13 cellular contexts compared by ENCODE assay signal in genomic region chr1:26877326-26877725, GRCh38. TPM values are rescaled to one million over a fixed set of nuclear protein-coding genes. Genes with fewer than 3 reads are reported as not detected.
DNase-seq lines count a peak whose midpoint lies in the region; ATAC-seq and TF ChIP-seq lines count a peak whose summit lies in the region.
"Had no signal": no experiment of that assay in that cellular context is flagged by ENCODE, and none has a peak within 500 bp of the region (broad histone marks: within the 10 kb centered on the region; RNA-seq: fewer than 3 reads in every experiment).

No MANE protein-coding gene starts in this region.

- no peak overlapping the region for H3K4ac ChIP-seq in H9 (ENCODE audit: low read depth, low read length)

- no peaks in the 10 kb centered on the region for H3K27me3 ChIP-seq in mammary epithelial cell (ENCODE audit: insufficient read depth, low read length)
- no peaks in the 10 kb centered on the region for H3K27me3 ChIP-seq in breast epithelium
- no peaks in the 10 kb centered on the region for H3K27me3 ChIP-seq in Panc1 (ENCODE audit: control insufficient read depth, insufficient read depth, low read length)
- no peaks in the 10 kb centered on the region for H3K27me3 ChIP-seq in tibial nerve
- no peaks in the 10 kb centered on the region for H3K27me3 ChIP-seq in H9 (ENCODE audit: insufficient read depth, low read length)
- H3K27me3 ChIP-seq in esophagus muscularis mucosa: no peaks in the 10 kb centered on the region

- DNase-seq in mammary epithelial cell: no peak
- DNase-seq in breast epithelium (ENCODE audit: low spot score in 2 of 2): no peak
- no peak for DNase-seq in Panc1 (ENCODE audit: low read depth, low spot score)
- DNase-seq in coronary artery (ENCODE audit: low spot score): no peak
- DNase-seq in tibial nerve (ENCODE audit: low spot score in 2 of 2): no peak
- DNase-seq in H9: no peak
- DNase-seq in activated CD8-positive, alpha-beta T cell treated with anti-CD3 and anti-CD28 coated beads, Interleukin-2, amount 10 ng/mL, durations not matched to agents 7 days and 5 days: no peak
- DNase-seq in esophagus muscularis mucosa (ENCODE audit: extremely low spot score): no peak

- H3K9me3 ChIP-seq in mammary epithelial cell (replicated peaks; ENCODE audit: insufficient read depth, low read length) (no peaks in the 10 kb centered on the region), breast epithelium (no peaks in the 10 kb centered on the region), Panc1 (ENCODE audit: control insufficient read depth, insufficient read depth, low read depth, low read length) (no peaks in the 10 kb centered on the region), tibial nerve (no peaks in the 10 kb centered on the region), H9 (ENCODE audit: control insufficient read depth, low read depth, low read length) (no peaks in the 10 kb centered on the region), esophagus muscularis mucosa (no peaks in the 10 kb centered on the region)
- H3K9me3 ChIP-seq: SK-N-SH had no signal

- no peaks in the 10 kb centered on the region for H3K27me3 Mint-ChIP-seq in H9 (ENCODE audit: low read depth)
- H3K27me3 Mint-ChIP-seq in activated CD8-positive, alpha-beta T cell treated with anti-CD3 and anti-CD28 coated beads, Interleukin-2, amount 10 ng/mL, durations not matched to agents 7 days and 5 days (ENCODE audit: low read depth): no peaks in the 10 kb centered on the region

- no peak for TF ChIP-seq POLR2A in breast epithelium (IDR thresholded peaks at IDR 0.05)
- TF ChIP-seq POLR2A in tibial nerve (IDR thresholded peaks at IDR 0.05): no peak
- no peak for TF ChIP-seq POLR2A in esophagus muscularis mucosa (IDR thresholded peaks at IDR 0.05; ENCODE audit: low read depth)

- H3K36me3 Mint-ChIP-seq in H9 (ENCODE audit: insufficient read depth in 1 of 3, low read depth in 3 of 3): peaks cover 1 to 30% (median 18%) of the 10 kb centered on the region in 3 experiments; a peak in 6 of 7 replicates
- peaks cover 27% of the 10 kb centered on the region for H3K36me3 Mint-ChIP-seq in activated CD8-positive, alpha-beta T cell treated with anti-CD3 and anti-CD28 coated beads, Interleukin-2, amount 10 ng/mL, durations not matched to agents 7 days and 5 days (ENCODE audit: low read depth)

- H3K4me3 ChIP-seq in mammary epithelial cell (replicated peaks in 1 of 3; ENCODE audit: insufficient read depth in 1 of 3, low read depth in 2 of 3, low read length in 3 of 3) (no peak overlapping the region), breast epithelium (no peak overlapping the region), Panc1 (ENCODE audit: low read depth in 2 of 2, low read length in 2 of 2) (no peak overlapping the region), coronary artery (no peak overlapping the region), tibial nerve (no peak overlapping the region), esophagus muscularis mucosa (no peak overlapping the region)
- H3K4me3 ChIP-seq: GM23248 had no signal

- dilution Hi-C loops in mammary epithelial cell (cut with HindIII; ENCODE audit: low sequenced_read_pairs): no loop called here

- H3K27ac ChIP-seq in mammary epithelial cell (ENCODE audit: insufficient read depth, low read depth, low read length) (peak overlapping the region; percentile 46), breast epithelium (no peak overlapping the region), Panc1 (ENCODE audit: low read length) (no peak overlapping the region), coronary artery (peak overlapping the region; percentile 44 to 60), tibial nerve (peak overlapping the region in 3 of 4 donors; percentile 34 to 56 (median 47)), H9 (ENCODE audit: insufficient read length, low read depth, low read length) (no peak overlapping the region), esophagus muscularis mucosa (replicated peaks in 1 of 4) (no peak overlapping the region)
- H3K27ac ChIP-seq: GM23248, HL-60 had no signal

- H3K79me2 ChIP-seq in mammary epithelial cell (ENCODE audit: insufficient read depth, low read length): peaks cover 5% of the 10 kb centered on the region
- H3K79me2 ChIP-seq in H9 (ENCODE audit: insufficient read depth, low read length): no peaks in the 10 kb centered on the region

- no peak overlapping the region for H3K18ac ChIP-seq in H9 (ENCODE audit: insufficient read length, low read depth, low read length)

- no peak overlapping the region for H3K27ac Mint-ChIP-seq in H9
- H3K27ac Mint-ChIP-seq in activated CD8-positive, alpha-beta T cell treated with anti-CD3 and anti-CD28 coated beads, Interleukin-2, amount 10 ng/mL, durations not matched to agents 7 days and 5 days: no peak overlapping the region

- no peak overlapping the region for H4K91ac ChIP-seq in H9 (ENCODE audit: insufficient read length, low read depth, low read length)

- TSS peak; percentile 24 for BruUV-seq in mammary epithelial cell (replicated peaks; lab: Mats Ljungman, UMichigan)
- BruUV-seq in Panc1 (replicated peaks; lab: Mats Ljungman, UMichigan): TSS peak; percentile 57

- H4K20me1 ChIP-seq in mammary epithelial cell (ENCODE audit: insufficient read depth, low read length) (no peaks in the 10 kb centered on the region), H9 (ENCODE audit: control insufficient read depth, insufficient read depth, insufficient read length) (no peaks in the 10 kb centered on the region)

- H3K23me2 ChIP-seq in H9 (ENCODE audit: insufficient read length, low read depth, low read length, poor library complexity, severe bottlenecking): no peaks in the 10 kb centered on the region

- H3K79me1 ChIP-seq in H9 (ENCODE audit: insufficient read depth, low read depth, low read length, poor library complexity, severe bottlenecking): no peaks in the 10 kb centered on the region

- H2BK12ac ChIP-seq in H9 (ENCODE audit: insufficient read length, low read depth, low read length): no peak overlapping the region

- H2BK120ac ChIP-seq in H9 (ENCODE audit: low read depth, low read length, poor library complexity, severe bottlenecking): no peak overlapping the region

- in situ Hi-C loops in mammary epithelial cell (cut with MboI; ENCODE audit: low sequenced_read_pairs in 2 of 2) (no loop called here), Panc1 (cut with HindIII; ENCODE audit: low pct_unique_long_range_greater_than_20kb, low sequenced_read_pairs) (no loop called here)

- intact Hi-C loops in mammary epithelial cell (cut with micrococcal nuclease): no loop called here
- intact Hi-C loops in breast epithelium (cut with DNase I; ENCODE audit: low total_unique reads): no loop called here
- intact Hi-C loops in Panc1 (cut with micrococcal nuclease; ENCODE audit: unreplicated experiment): loop anchor here (5.0 kb wide), 1 partner anchor 275 kb away; no protein-coding TSS in a partner anchor
- intact Hi-C loops in esophagus muscularis mucosa (cut with DNase I): loop anchor here (5.0 kb wide), 1 partner anchor 65 kb away; no protein-coding TSS in a partner anchor

- H3K4me1 Mint-ChIP-seq in H9: peaks cover 0 to 8% of the 10 kb centered on the region in 2 experiments; a peak in 2 of 4 replicates
- H3K4me1 Mint-ChIP-seq in activated CD8-positive, alpha-beta T cell treated with anti-CD3 and anti-CD28 coated beads, Interleukin-2, amount 10 ng/mL, durations not matched to agents 7 days and 5 days (ENCODE audit: low read depth): no peaks in the 10 kb centered on the region

- peaks cover 17% of the 10 kb centered on the region for H3K36me3 ChIP-seq in mammary epithelial cell (ENCODE audit: insufficient read depth, low read length)
- no peaks in the 10 kb centered on the region for H3K36me3 ChIP-seq in breast epithelium
- H3K36me3 ChIP-seq in Panc1 (ENCODE audit: control insufficient read depth, insufficient read depth, low read length): peaks cover 10% of the 10 kb centered on the region; the same call in 1 of the 2 replicates
- peaks cover 3 to 70% (median 7%) of the 10 kb centered on the region in 3 donors for H3K36me3 ChIP-seq in tibial nerve
- H3K36me3 ChIP-seq in esophagus muscularis mucosa: peaks cover 28 to 61% (median 50%) of the 10 kb centered on the region in 4 donors

- H2AFZ ChIP-seq in mammary epithelial cell (ENCODE audit: low read depth, low read length) (no peak overlapping the region), H9 (ENCODE audit: low read length) (no peak overlapping the region)
- H2AFZ ChIP-seq: GM23248 had no signal

- H2BK20ac ChIP-seq in H9 (ENCODE audit: low read depth, low read length, poor library complexity, severe bottlenecking): no peak overlapping the region

- 48% methylated on average over 2 of the region's 2 CpGs for WGBS in mammary epithelial cell (ENCODE audit: low coverage, missing lambda C conversion rate)
- WGBS in tibial nerve, 2 donors: 68 to 77% methylated on average over 2 of the region's 2 CpGs
- WGBS in H9 (ENCODE audit: extremely low coverage, insufficient read length, low lambda C conversion rate): no CpG with 5 or more reads among the region's 2 CpGs
- WGBS in esophagus muscularis mucosa: 83% methylated on average over 2 of the region's 2 CpGs

- H3K14ac ChIP-seq in H9 (ENCODE audit: insufficient read depth, low read length): no peak overlapping the region

- H3K56ac ChIP-seq in H9 (ENCODE audit: insufficient read length, low read depth, low read length): no peak overlapping the region

- H4K5ac ChIP-seq in H9 (ENCODE audit: insufficient read length, low read depth, low read length): no peak overlapping the region

- H4K8ac ChIP-seq in H9 (replicated peaks; ENCODE audit: insufficient read length, low read depth, low read length): no peak overlapping the region

- no peak for TF ChIP-seq EP300 in tibial nerve (IDR thresholded peaks at IDR 0.05)
- TF ChIP-seq EP300 in esophagus muscularis mucosa (IDR thresholded peaks at IDR 0.05): no peak

- CTCF ChIA-PET in mammary epithelial cell (lab: Charles Lee; ENCODE audit: low non-redundant PET): interaction anchor here (0.6 to 0.7 kb wide), 2 partner anchors 19 to 20 kb away, joined by 3 to 4 read pairs; no protein-coding TSS in a partner anchor
- CTCF ChIA-PET in Panc1 (lab: Charles Lee): no interaction called here
- CTCF ChIA-PET in activated CD8-positive, alpha-beta T cell treated with anti-CD3 and anti-CD28 coated beads, Interleukin-2, amount 10 ng/mL, durations not matched to agents 7 days and 5 days (lab: Charles Lee): interaction anchor here (0.7 to 3.7 kb wide), 9 partner anchors 9 to 440 kb away, joined by 3 to 25 read pairs (median 6); partner anchors contain the start of gene GPN2

- no peak for TF ChIP-seq CTCF in mammary epithelial cell (conservative IDR thresholded peaks at IDR 0.05 in 1 of 2, IDR thresholded peaks at IDR 0.05 in 1 of 2; ENCODE audit: extremely low read depth in 1 of 2, insufficient read depth in 1 of 2, low read depth in 1 of 2, low read length in 2 of 2)
- no peak for TF ChIP-seq CTCF in breast epithelium (IDR thresholded peaks at IDR 0.05)
- TF ChIP-seq CTCF in Panc1 (IDR thresholded peaks at IDR 0.05): no peak
- no peak for TF ChIP-seq CTCF in coronary artery (IDR thresholded peaks at IDR 0.05)
- no peak for TF ChIP-seq CTCF in tibial nerve (IDR thresholded peaks at IDR 0.05)
- no peak for TF ChIP-seq CTCF in H9 (conservative IDR thresholded peaks at IDR 0.05)
- TF ChIP-seq CTCF in esophagus muscularis mucosa (IDR thresholded peaks at IDR 0.05): no peak

- no peak overlapping the region for H2BK5ac ChIP-seq in H9 (ENCODE audit: insufficient read length, low read length)

- no peak overlapping the region for H2AK5ac ChIP-seq in H9 (ENCODE audit: insufficient read length, low read length)

- H3K23ac ChIP-seq in H9 (ENCODE audit: insufficient read length, low read depth, low read length): no peak overlapping the region

- H3K9ac ChIP-seq in mammary epithelial cell (ENCODE audit: insufficient read depth, low read length) (peak overlapping the region; percentile 14), H9 (ENCODE audit: extremely low read depth, insufficient read length, low read length) (no peak overlapping the region)
- H3K9ac ChIP-seq: GM23248, SK-N-SH had no signal

- H2BK15ac ChIP-seq in H9 (ENCODE audit: low read depth, low read length): no peak overlapping the region

- peaks cover 19% of the 10 kb centered on the region for H3K4me1 ChIP-seq in mammary epithelial cell (ENCODE audit: insufficient read depth, low read length)
- H3K4me1 ChIP-seq in breast epithelium: no peaks in the 10 kb centered on the region
- no peaks in the 10 kb centered on the region for H3K4me1 ChIP-seq in Panc1 (ENCODE audit: control insufficient read depth, insufficient read depth, low read length)
- H3K4me1 ChIP-seq in tibial nerve: peaks cover 0 to 6% (median 0%) of the 10 kb centered on the region in 4 donors
- no peaks in the 10 kb centered on the region; the same call in 1 of the 2 replicates for H3K4me1 ChIP-seq in H9 (ENCODE audit: insufficient read depth, low read length)
- H3K4me1 ChIP-seq in esophagus muscularis mucosa: peaks cover 3 to 8% (median 6%) of the 10 kb centered on the region in 4 donors

- H3K9me3 Mint-ChIP-seq in H9: no peaks in the 10 kb centered on the region
- no peaks in the 10 kb centered on the region for H3K9me3 Mint-ChIP-seq in activated CD8-positive, alpha-beta T cell treated with anti-CD3 and anti-CD28 coated beads, Interleukin-2, amount 10 ng/mL, durations not matched to agents 7 days and 5 days (ENCODE audit: insufficient read depth)

- POLR2A ChIA-PET in Panc1 (lab: Charles Lee): no interaction called here
- POLR2A ChIA-PET in activated CD8-positive, alpha-beta T cell treated with anti-CD3 and anti-CD28 coated beads, Interleukin-2, amount 10 ng/mL, durations not matched to agents 7 days and 5 days (lab: Charles Lee): interaction anchor here (0.6 to 2.7 kb wide), 2 partner anchors 12 to 89 kb away, joined by 3 to 15 read pairs; partner anchors contain the start of gene PIGV

- H3K4me2 ChIP-seq in mammary epithelial cell (ENCODE audit: insufficient read depth, low read depth, low read length) (no peak overlapping the region), H9 (ENCODE audit: insufficient read depth, insufficient read length, low read length) (no peak overlapping the region)
- H3K4me2 ChIP-seq: SK-N-SH had no signal

- H3T11ph ChIP-seq in H9 (ENCODE audit: low read length): no peak overlapping the region

- no peak overlapping the region for H3K4me3 Mint-ChIP-seq in H9
- H3K4me3 Mint-ChIP-seq in activated CD8-positive, alpha-beta T cell treated with anti-CD3 and anti-CD28 coated beads, Interleukin-2, amount 10 ng/mL, durations not matched to agents 7 days and 5 days: no peak overlapping the region

- ATAC-seq in Panc1: no peak
- ATAC-seq in activated CD8-positive, alpha-beta T cell treated with anti-CD3 and anti-CD28 coated beads, Interleukin-2, amount 10 ng/mL, durations not matched to agents 7 days and 5 days: no peak

RNA-seq across cellular contexts. Expression of gene GPN2, which starts 12.8 kb away (rescaled TPM):
- total RNA-seq in mammary epithelial cell (10 to 100 TPM; 14.7 to 48.3 TPM), breast epithelium (10 to 100 TPM in 2 of 3 donors, 1 to 10 TPM in 1; 8.5 to 17.7 (median 13.4) TPM), Panc1 (2021; ENCODE audit: unreplicated experiment) (41.9 TPM), tibial nerve (10 to 100 TPM in 3 of 4 donors, 1 to 10 TPM in 1; 7.9 to 14.7 (median 13.8) TPM), H9 (2021) (44.3 and 47.8 TPM in 2 replicates), esophagus muscularis mucosa (10 to 100 TPM in 3 of 4 donors, 1 to 10 TPM in 1; 9.6 to 16.5 (median 14.1) TPM)
- 39.5 TPM for polyA plus RNA-seq in mammary epithelial cell
- 62.3 TPM for polyA minus RNA-seq in mammary epithelial cell
- 51.1 TPM for polyA plus RNA-seq in Panc1 (2012; ENCODE audit: insufficient read length)
- 10 to 100 TPM; 28.9 to 32.8 TPM for total RNA-seq in activated CD8-positive, alpha-beta T cell treated with anti-CD3 and anti-CD28 coated beads, Interleukin-2, amount 10 ng/mL, durations not matched to agents 7 days and 5 days

RNA-seq across cellular contexts. Expression of gene SFN, which starts 14.4 kb away (rescaled TPM):
- total RNA-seq in mammary epithelial cell: 1,000 to 10,000 TPM; 1,135 to 2,555 TPM
- 2,641 TPM for polyA plus RNA-seq in mammary epithelial cell
- polyA minus RNA-seq in mammary epithelial cell: 1,141 TPM
- total RNA-seq in breast epithelium: 10 to 100 TPM in 2 of 3 donors, not detected in 1; 12.1 to 18.4 TPM
- total RNA-seq in Panc1 (2021; ENCODE audit: unreplicated experiment): 188 TPM
- 353 TPM for polyA plus RNA-seq in Panc1 (2012; ENCODE audit: insufficient read length)
- not detected for total RNA-seq in tibial nerve
- 3.8 and 4.3 TPM in 2 replicates for total RNA-seq in H9 (2021)
- total RNA-seq in activated CD8-positive, alpha-beta T cell treated with anti-CD3 and anti-CD28 coated beads, Interleukin-2, amount 10 ng/mL, durations not matched to agents 7 days and 5 days: 1 to 10 TPM; 1.8 to 1.9 TPM
- 1 to 10 TPM in 1 of 4 donors, under 1 TPM in 1, not detected in 2; 0.33 to 1.7 TPM for total RNA-seq in esophagus muscularis mucosa
- total RNA-seq: GM23248 had no signal
- polyA plus RNA-seq: GM23248 had no signal

RNA-seq across cellular contexts. Expression of gene GPATCH3, which starts 22.9 kb away (rescaled TPM):
- total RNA-seq in mammary epithelial cell (10 to 100 TPM; 10.8 to 19.4 TPM), breast epithelium (10 to 100 TPM in 2 of 3 donors, 1 to 10 TPM in 1; 8.3 to 13.5 (median 11.8) TPM), Panc1 (2021; ENCODE audit: unreplicated experiment) (29.7 TPM), tibial nerve (10 to 100 TPM in 3 of 4 donors, 1 to 10 TPM in 1; 7.8 to 26.1 (median 12.5) TPM), H9 (2021) (19.4 and 21.2 TPM in 2 replicates), esophagus muscularis mucosa (10 to 100 TPM in 1 of 4 donors, 1 to 10 TPM in 3; 7.5 to 17.0 (median 8.8) TPM)
- polyA plus RNA-seq in mammary epithelial cell: 8.2 TPM
- polyA minus RNA-seq in mammary epithelial cell: 19.7 TPM
- 32.1 TPM for polyA plus RNA-seq in Panc1 (2012; ENCODE audit: insufficient read length)
- 10 to 100 TPM; 14.9 to 16.4 TPM for total RNA-seq in activated CD8-positive, alpha-beta T cell treated with anti-CD3 and anti-CD28 coated beads, Interleukin-2, amount 10 ng/mL, durations not matched to agents 7 days and 5 days

RNA-seq across cellular contexts. Expression of gene NR0B2, which starts 36.4 kb away (rescaled TPM):
- not detected for total RNA-seq in mammary epithelial cell
- not detected for polyA plus RNA-seq in mammary epithelial cell
- polyA minus RNA-seq in mammary epithelial cell: not detected
- not detected for total RNA-seq in breast epithelium
- 5.2 TPM for total RNA-seq in Panc1 (2021; ENCODE audit: unreplicated experiment)
- 19.3 TPM for polyA plus RNA-seq in Panc1 (2012; ENCODE audit: insufficient read length)
- total RNA-seq in tibial nerve: not detected
- total RNA-seq in H9 (2021): not detected in 2 replicates
- total RNA-seq in activated CD8-positive, alpha-beta T cell treated with anti-CD3 and anti-CD28 coated beads, Interleukin-2, amount 10 ng/mL, durations not matched to agents 7 days and 5 days: not detected
- total RNA-seq in esophagus muscularis mucosa: not detected
- total RNA-seq: G401, GM23248, MCF 10A had no signal
- polyA plus RNA-seq: GM23248, SK-N-SH had no signal

RNA-seq across cellular contexts. Expression of gene NUDC, which starts 44.2 kb away (rescaled TPM):
- 10 to 100 TPM; 22.7 to 96.8 TPM for total RNA-seq in mammary epithelial cell
- 61.7 TPM for polyA plus RNA-seq in mammary epithelial cell
- polyA minus RNA-seq in mammary epithelial cell: 90.6 TPM
- total RNA-seq in breast epithelium: 10 to 100 TPM; 47.9 to 51.5 (median 49.4) TPM
- 161 TPM for total RNA-seq in Panc1 (2021; ENCODE audit: unreplicated experiment)
- polyA plus RNA-seq in Panc1 (2012; ENCODE audit: insufficient read length): 340 TPM
- 10 to 100 TPM; 47.9 to 60.9 (median 57.0) TPM for total RNA-seq in tibial nerve
- 118 and 120 TPM in 2 replicates for total RNA-seq in H9 (2021)
- 10 to 100 TPM; 85.1 to 91.2 TPM for total RNA-seq in activated CD8-positive, alpha-beta T cell treated with anti-CD3 and anti-CD28 coated beads, Interleukin-2, amount 10 ng/mL, durations not matched to agents 7 days and 5 days
- total RNA-seq in esophagus muscularis mucosa: 10 to 100 TPM; 61.6 to 91.1 (median 81.5) TPM

Comparison
In these comparisons a context has a peak if more than half of its experiments do, and no peak if none do; other contexts are left out.
1. H3K27ac ChIP-seq: peak in mammary epithelial cell (single experiment), coronary artery (2 of 2) and tibial nerve (3 of 4); none in breast epithelium (0 of 2), Panc1 (single experiment), H9 (single experiment) and esophagus muscularis mucosa (0 of 4).
2. intact Hi-C loops: an anchor here in Panc1 (5.0 kb wide) and esophagus muscularis mucosa (5.0 kb wide); none called in mammary epithelial cell and breast epithelium.